25 cellular contexts compared by ENCODE assay signal in the genomic region with DNA sequence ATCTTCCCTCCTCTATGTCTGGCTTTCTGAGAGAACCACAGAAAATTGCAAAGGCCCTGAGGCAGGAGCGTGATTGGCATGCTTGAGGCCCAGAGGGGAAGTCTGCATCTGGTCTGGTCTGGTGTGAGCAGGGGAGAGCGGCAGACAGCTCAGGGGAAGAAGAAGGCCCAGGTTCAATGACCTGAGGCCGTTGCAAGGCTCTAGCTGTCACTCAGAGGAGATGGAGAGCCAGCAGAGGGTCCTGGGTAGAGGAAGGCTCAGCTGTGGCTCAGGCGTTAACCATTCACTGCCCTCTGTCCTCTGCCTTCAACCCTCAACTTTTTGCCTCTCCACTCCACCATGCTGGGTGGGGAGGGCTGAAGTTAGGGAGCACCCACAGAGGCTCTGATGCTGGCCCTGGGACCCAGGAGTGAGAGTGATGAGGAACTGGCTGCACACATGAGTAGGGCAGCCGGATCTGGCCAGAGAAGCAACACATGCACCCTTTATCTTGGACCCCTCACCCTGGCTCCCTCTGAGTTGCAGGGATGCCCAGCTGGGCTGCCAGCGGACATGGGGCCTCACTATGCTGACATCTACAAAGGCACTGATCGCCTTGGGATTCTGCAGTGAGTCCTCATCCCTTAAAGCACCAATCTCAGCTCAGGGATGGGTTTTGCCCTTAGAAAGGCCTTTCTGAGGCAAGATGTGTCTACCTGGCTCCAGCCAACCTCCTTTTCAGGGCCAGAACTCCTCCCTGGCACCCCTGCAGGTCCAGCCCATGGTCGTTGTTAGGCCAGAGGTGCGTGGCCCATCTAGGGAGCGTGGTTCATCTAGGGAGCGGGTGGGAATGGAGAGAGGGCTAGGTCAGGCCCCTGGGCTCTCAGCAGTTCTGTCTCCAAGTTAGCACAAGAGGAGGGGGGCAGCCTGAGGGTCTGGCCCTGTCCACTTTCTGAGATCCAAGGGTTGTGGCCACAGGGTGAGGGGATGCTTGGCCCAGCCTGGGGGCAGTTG. TPM values are rescaled to one million over a fixed set of nuclear protein-coding genes. Genes with fewer than 3 reads are reported as not detected.
DNase-seq lines count a peak whose midpoint lies in the region; ATAC-seq and TF ChIP-seq lines count a peak whose summit lies in the region.
"Had no signal": no experiment of that assay in that cellular context is flagged by ENCODE, and none has a peak within 500 bp of the region (broad histone marks: within the 10 kb centered on the region; RNA-seq: fewer than 3 reads in every experiment).

No MANE protein-coding gene starts in this region.

- TF ChIP-seq POLR2A in ovary (IDR thresholded peaks at IDR 0.05), result no peak

- peak overlapping the region in 6 of 8 donors; percentile 73 to 96 (median 86) for H3K27ac Mint-ChIP-seq in CD8-positive, alpha-beta memory T cell
- peak overlapping the region; percentile 81 to 84 for H3K27ac Mint-ChIP-seq in effector memory CD8-positive, alpha-beta T cell
- H3K27ac Mint-ChIP-seq in osteocyte (ENCODE audit: unreplicated experiment), result no peak overlapping the region
- no peak overlapping the region for H3K27ac Mint-ChIP-seq in endodermal cell
- H3K27ac Mint-ChIP-seq: natural killer cell treated with Interleukin-12 subunit alpha and Interleukin-12 subunit beta and Interleukin-15 and Interleukin-18, amount 100 ng/mL, for 72 hours had no signal

- no peak overlapping the region for H3K4me3 ChIP-seq in CD8-positive, alpha-beta memory T cell (ENCODE audit: low read length)
- H3K4me3 ChIP-seq in HEK293 (ENCODE audit: low read depth, low read length) (no peak overlapping the region), ovary (no peak overlapping the region), endodermal cell (ENCODE audit: low read length) (no peak overlapping the region)
- H3K4me3 ChIP-seq: adrenal gland, esophagus squamous epithelium, gastroesophageal sphincter, right lobe of liver had no signal

- no peak for ATAC-seq in effector memory CD8-positive, alpha-beta T cell (replicated peaks)
- ATAC-seq: gastroesophageal sphincter; natural killer cell treated with Interleukin-12 subunit alpha and Interleukin-12 subunit beta and Interleukin-15 and Interleukin-18, amount 100 ng/mL, for 72 hours had no signal

- DNase-seq in CD8-positive, alpha-beta memory T cell, result no peak
- no peak for DNase-seq in effector memory CD8-positive, alpha-beta T cell
- peak; percentile 63 for DNase-seq in osteocyte (ENCODE audit: extremely low spot score, unreplicated experiment)
- DNase-seq in ovary, result no peak
- DNase-seq in SIG-M5 (lab: John Stamatoyannopoulos, UW), result no peak
- no peak for DNase-seq in endodermal cell
- DNase-seq: activated CD4-positive, alpha-beta T cell treated with anti-CD3 and anti-CD28 coated beads, Interleukin-2, amount 50 U/mL, for 1 hour; effector memory CD4-positive, alpha-beta T cell; esophagus squamous epithelium; hippocampal formation; NCI-H1930; right lobe of liver; stimulated activated CD4-positive, alpha-beta T cell treated with anti-CD3 and anti-CD28 coated beads, Interleukin-12 subunit alpha, Interleukin-12 subunit beta, amount 100 ng/mL, for 4 hours; stimulated activated CD4-positive, alpha-beta T cell treated with anti-CD3 and anti-CD28 coated beads, Interleukin-4, amount 100 ng/mL, for 24 hours had no signal

- TF ChIP-seq CTCF in HEK293 (tag by site-specific recombination; IDR thresholded peaks at IDR 0.05) (no peak), osteocyte (IDR thresholded peaks at IDR 0.05) (no peak), ovary (IDR thresholded peaks at IDR 0.05) (no peak), endodermal cell (conservative IDR thresholded peaks at IDR 0.05) (no peak)

- peaks cover 12% of the 10 kb centered on the region for H3K9me3 ChIP-seq in CD8-positive, alpha-beta memory T cell (ENCODE audit: low read length)
- no peaks in the 10 kb centered on the region for H3K9me3 ChIP-seq in HEK293 (ENCODE audit: control insufficient read depth, insufficient read depth, low read depth, low read length)
- no peaks in the 10 kb centered on the region for H3K9me3 ChIP-seq in ovary
- H3K9me3 ChIP-seq in endodermal cell (ENCODE audit: control insufficient read depth, low read length), result peaks cover 12% of the 10 kb centered on the region
- H3K9me3 ChIP-seq: right lobe of liver had no signal

- peaks cover 40 to 64% (median 56%) of the 10 kb centered on the region in 3 donors for H3K4me1 Mint-ChIP-seq in CD8-positive, alpha-beta memory T cell
- peaks cover 8 to 38% of the 10 kb centered on the region in 2 donors for H3K4me1 Mint-ChIP-seq in effector memory CD8-positive, alpha-beta T cell (ENCODE audit: low read depth in 2 of 2)
- H3K4me1 Mint-ChIP-seq in osteocyte (ENCODE audit: unreplicated experiment) (peaks cover 6% of the 10 kb centered on the region), endodermal cell (no peaks in the 10 kb centered on the region)
- H3K4me1 Mint-ChIP-seq: brain had no signal

- no peaks in the 10 kb centered on the region for H3K27me3 Mint-ChIP-seq in CD8-positive, alpha-beta memory T cell
- no peaks in the 10 kb centered on the region for H3K27me3 Mint-ChIP-seq in effector memory CD8-positive, alpha-beta T cell
- no peaks in the 10 kb centered on the region for H3K27me3 Mint-ChIP-seq in osteocyte (ENCODE audit: unreplicated experiment)
- H3K27me3 Mint-ChIP-seq in endodermal cell (ENCODE audit: insufficient read depth), result peaks cover 7% of the 10 kb centered on the region
- H3K27me3 Mint-ChIP-seq: natural killer cell treated with Interleukin-12 subunit alpha and Interleukin-12 subunit beta and Interleukin-15 and Interleukin-18, amount 100 ng/mL, for 72 hours had no signal

- no peak for TF ChIP-seq EP300 in ovary (IDR thresholded peaks at IDR 0.05)

- peaks cover 3 to 10% (median 4%) of the 10 kb centered on the region in 5 donors for H3K9me3 Mint-ChIP-seq in CD8-positive, alpha-beta memory T cell
- no peaks in the 10 kb centered on the region for H3K9me3 Mint-ChIP-seq in effector memory CD8-positive, alpha-beta T cell
- peaks cover 20% of the 10 kb centered on the region for H3K9me3 Mint-ChIP-seq in osteocyte (ENCODE audit: unreplicated experiment)
- peaks cover 11% of the 10 kb centered on the region for H3K9me3 Mint-ChIP-seq in endodermal cell
- H3K9me3 Mint-ChIP-seq: natural killer cell treated with Interleukin-12 subunit alpha and Interleukin-12 subunit beta and Interleukin-15 and Interleukin-18, amount 100 ng/mL, for 72 hours had no signal

- no peak overlapping the region for H3K4me3 Mint-ChIP-seq in CD8-positive, alpha-beta memory T cell
- no peak overlapping the region for H3K4me3 Mint-ChIP-seq in effector memory CD8-positive, alpha-beta T cell
- H3K4me3 Mint-ChIP-seq in osteocyte (ENCODE audit: unreplicated experiment), result no peak overlapping the region
- no peak overlapping the region for H3K4me3 Mint-ChIP-seq in endodermal cell
- H3K4me3 Mint-ChIP-seq: brain; immature natural killer cell; natural killer cell treated with Interleukin-12 subunit alpha and Interleukin-12 subunit beta and Interleukin-15 and Interleukin-18, amount 100 ng/mL, for 72 hours had no signal

- WGBS in ovary, 3 donors, result 90 to 96% (median 94%) methylated on average over 11 of the region's 11 CpGs
- WGBS in endodermal cell (ENCODE audit: insufficient coverage in 1 of 2, insufficient read length in 1 of 2), 2 experiments, result 91 to 92% methylated on average over 5 to 11 of the region's 11 CpGs

- no peaks in the 10 kb centered on the region for H3K27me3 ChIP-seq in CD8-positive, alpha-beta memory T cell (ENCODE audit: insufficient read depth, low read length, poor library complexity, severe bottlenecking)
- no peaks in the 10 kb centered on the region for H3K27me3 ChIP-seq in ovary
- no peaks in the 10 kb centered on the region for H3K27me3 ChIP-seq in endodermal cell (ENCODE audit: control insufficient read depth, insufficient read depth, low read length, poor library complexity, severe bottlenecking)
- H3K27me3 ChIP-seq: adrenal gland, esophagus squamous epithelium, gastroesophageal sphincter, right lobe of liver had no signal

- peaks cover 0 to 8% (median 0%) of the 10 kb centered on the region in 3 donors for H3K36me3 Mint-ChIP-seq in CD8-positive, alpha-beta memory T cell
- peaks cover 4% of the 10 kb centered on the region for H3K36me3 Mint-ChIP-seq in effector memory CD8-positive, alpha-beta T cell (ENCODE audit: insufficient read depth)
- H3K36me3 Mint-ChIP-seq in osteocyte (ENCODE audit: unreplicated experiment), result no peaks in the 10 kb centered on the region
- H3K36me3 Mint-ChIP-seq in endodermal cell (ENCODE audit: low read depth), result no peaks in the 10 kb centered on the region
- H3K36me3 Mint-ChIP-seq: brain had no signal

- no peak overlapping the region for H3K9ac ChIP-seq in endodermal cell (ENCODE audit: extremely low read depth, low read length, poor library complexity, severe bottlenecking)

- POLR2A ChIA-PET in CD8-positive, alpha-beta memory T cell (lab: Charles Lee), result interaction anchor here (1.5 kb wide), 1 partner anchor 15 kb away, joined by 10 read pairs; a partner anchor contains a TSS
- POLR2A ChIA-PET in HEK293 (lab: Yijun Ruan, JAX), result interaction anchor here (1.2 kb wide), 1 partner anchor 366 kb away, joined by 3 read pairs; no protein-coding TSS in a partner anchor

- CTCF ChIA-PET in CD8-positive, alpha-beta memory T cell (lab: Charles Lee), result interaction anchor here (0.7 to 3.3 kb wide), 22 partner anchors 8 to 463 kb away, joined by 3 to 28 read pairs (median 4); a partner anchor contains a TSS
- CTCF ChIA-PET in HEK293 (lab: Yijun Ruan, JAX), result interaction anchor here (0.5 to 4.2 kb wide), 53 partner anchors 9 to 467 kb away, joined by 3 to 27 read pairs (median 4); a partner anchor contains a TSS

- H3K27ac ChIP-seq in CD8-positive, alpha-beta memory T cell (ENCODE audit: low read depth, low read length), result no peak overlapping the region
- H3K27ac ChIP-seq in HEK293 (ENCODE audit: extremely low read depth, low read depth, low read length) (no peak overlapping the region), ovary (no peak overlapping the region), endodermal cell (ENCODE audit: low read depth, low read length) (no peak overlapping the region)
- H3K27ac ChIP-seq: adrenal gland, esophagus squamous epithelium, gastroesophageal sphincter, right lobe of liver, VCaP had no signal

- intact Hi-C loops in ovary (cut with DNase I), result no loop called here

- peaks cover 46% of the 10 kb centered on the region for H3K4me1 ChIP-seq in CD8-positive, alpha-beta memory T cell (ENCODE audit: insufficient read depth, low read length)
- H3K4me1 ChIP-seq in HEK293 (ENCODE audit: control insufficient read depth, insufficient read depth, low read length), result no peaks in the 10 kb centered on the region
- H3K4me1 ChIP-seq in ovary (ENCODE audit: insufficient read depth), result peaks cover 4% of the 10 kb centered on the region
- H3K4me1 ChIP-seq in endodermal cell (ENCODE audit: control insufficient read depth, insufficient read depth, low read length), result no peaks in the 10 kb centered on the region
- H3K4me1 ChIP-seq: adrenal gland, gastroesophageal sphincter, right lobe of liver had no signal

- H3K36me3 ChIP-seq in CD8-positive, alpha-beta memory T cell (ENCODE audit: insufficient read depth, low read length), result no peaks in the 10 kb centered on the region
- H3K36me3 ChIP-seq in HEK293 (ENCODE audit: control insufficient read depth in 2 of 2, insufficient read depth in 1 of 2, low read length in 2 of 2) (no peaks in the 10 kb centered on the region), ovary (no peaks in the 10 kb centered on the region), endodermal cell (ENCODE audit: control insufficient read depth, insufficient read depth, low read length) (no peaks in the 10 kb centered on the region)
- H3K36me3 ChIP-seq: adrenal gland, esophagus squamous epithelium, gastroesophageal sphincter, right lobe of liver had no signal

RNA-seq across cellular contexts. Expression of a gene that starts 7.7 kb away (rescaled TPM):
- not detected for total RNA-seq in CD8-positive, alpha-beta memory T cell
- polyA plus RNA-seq in CD8-positive, alpha-beta memory T cell, result not detected
- not detected in 2 replicates for total RNA-seq in osteocyte
- not detected for total RNA-seq in ovary
- not detected for polyA plus RNA-seq in ovary
- total RNA-seq in endodermal cell, result under 1 TPM; 0.46 to 0.48 TPM
- polyA plus RNA-seq in endodermal cell (2013, experiment 1 of 2), result not detected
- not detected for polyA plus RNA-seq in endodermal cell (2013, experiment 2 of 2)
- total RNA-seq: adrenal gland; esophagus squamous epithelium; gastroesophageal sphincter; H1; left lobe of liver; natural killer cell treated with Interleukin-12 subunit alpha and Interleukin-12 subunit beta and Interleukin-15 and Interleukin-18, amount 100 ng/mL, for 72 hours; right lobe of liver; RPMI7951; temporal lobe had no signal
- polyA plus RNA-seq: adrenal gland, H1, immature natural killer cell had no signal

RNA-seq across cellular contexts. Expression of a gene that starts 14.1 kb away (rescaled TPM):
- total RNA-seq in CD8-positive, alpha-beta memory T cell, result not detected
- 0.58 TPM for polyA plus RNA-seq in CD8-positive, alpha-beta memory T cell
- total RNA-seq in osteocyte (not detected in 2 replicates), ovary (not detected), endodermal cell (not detected)
- polyA plus RNA-seq in ovary, result not detected
- polyA plus RNA-seq in endodermal cell (2013, experiment 1 of 2), result not detected
- not detected for polyA plus RNA-seq in endodermal cell (2013, experiment 2 of 2)
- total RNA-seq: adrenal gland; esophagus squamous epithelium; gastroesophageal sphincter; H1; left lobe of liver; natural killer cell treated with Interleukin-12 subunit alpha and Interleukin-12 subunit beta and Interleukin-15 and Interleukin-18, amount 100 ng/mL, for 72 hours; right lobe of liver; RPMI7951; temporal lobe had no signal
- polyA plus RNA-seq: adrenal gland, H1 had no signal

RNA-seq across cellular contexts. Expression of a gene that starts 20.5 kb away (rescaled TPM):
- not detected for total RNA-seq in CD8-positive, alpha-beta memory T cell
- 0.22 TPM for polyA plus RNA-seq in CD8-positive, alpha-beta memory T cell
- not detected in 2 replicates for total RNA-seq in osteocyte
- not detected for total RNA-seq in ovary
- not detected for polyA plus RNA-seq in ovary
- not detected for total RNA-seq in endodermal cell
- polyA plus RNA-seq in endodermal cell (2013, experiment 1 of 2), result not detected
- not detected for polyA plus RNA-seq in endodermal cell (2013, experiment 2 of 2)
- total RNA-seq: adrenal gland; esophagus squamous epithelium; gastroesophageal sphincter; H1; left lobe of liver; natural killer cell treated with Interleukin-12 subunit alpha and Interleukin-12 subunit beta and Interleukin-15 and Interleukin-18, amount 100 ng/mL, for 72 hours; right lobe of liver; RPMI7951; temporal lobe had no signal
- polyA plus RNA-seq: adrenal gland, H1, immature natural killer cell had no signal

RNA-seq across cellular contexts. Expression of a gene that starts 27.4 kb away (rescaled TPM):
- total RNA-seq in CD8-positive, alpha-beta memory T cell, result not detected
- not detected for polyA plus RNA-seq in CD8-positive, alpha-beta memory T cell
- total RNA-seq in osteocyte (not detected in 2 replicates), ovary (not detected), endodermal cell (not detected)
- not detected for polyA plus RNA-seq in ovary
- not detected for polyA plus RNA-seq in endodermal cell (2013, experiment 1 of 2)
- not detected for polyA plus RNA-seq in endodermal cell (2013, experiment 2 of 2)
- total RNA-seq: adrenal gland; gastroesophageal sphincter; H1; left lobe of liver; natural killer cell treated with Interleukin-12 subunit alpha and Interleukin-12 subunit beta and Interleukin-15 and Interleukin-18, amount 100 ng/mL, for 72 hours; right lobe of liver; RPMI7951; temporal lobe had no signal
- polyA plus RNA-seq: adrenal gland, H1, immature natural killer cell had no signal

RNA-seq across cellular contexts. Expression of a gene that starts 46.4 kb away (rescaled TPM):
- total RNA-seq in CD8-positive, alpha-beta memory T cell, result not detected
- not detected for polyA plus RNA-seq in CD8-positive, alpha-beta memory T cell
- total RNA-seq in osteocyte (not detected in 2 replicates), ovary (not detected), endodermal cell (not detected)
- not detected for polyA plus RNA-seq in ovary
- not detected for polyA plus RNA-seq in endodermal cell (2013, experiment 1 of 2)
- polyA plus RNA-seq in endodermal cell (2013, experiment 2 of 2), result not detected
- total RNA-seq: adrenal gland; gastroesophageal sphincter; H1; left lobe of liver; natural killer cell treated with Interleukin-12 subunit alpha and Interleukin-12 subunit beta and Interleukin-15 and Interleukin-18, amount 100 ng/mL, for 72 hours; right lobe of liver; temporal lobe had no signal
- polyA plus RNA-seq: adrenal gland, H1, immature natural killer cell had no signal

Comparison
In these comparisons a context has a peak if more than half of its experiments do, and no peak if none do; other contexts are left out.
1. H3K27ac Mint-ChIP-seq: peak in CD8-positive, alpha-beta memory T cell (6 of 8) and effector memory CD8-positive, alpha-beta T cell (2 of 2); none in osteocyte (single experiment) and endodermal cell (single experiment).